In the genomic region with DNA sequence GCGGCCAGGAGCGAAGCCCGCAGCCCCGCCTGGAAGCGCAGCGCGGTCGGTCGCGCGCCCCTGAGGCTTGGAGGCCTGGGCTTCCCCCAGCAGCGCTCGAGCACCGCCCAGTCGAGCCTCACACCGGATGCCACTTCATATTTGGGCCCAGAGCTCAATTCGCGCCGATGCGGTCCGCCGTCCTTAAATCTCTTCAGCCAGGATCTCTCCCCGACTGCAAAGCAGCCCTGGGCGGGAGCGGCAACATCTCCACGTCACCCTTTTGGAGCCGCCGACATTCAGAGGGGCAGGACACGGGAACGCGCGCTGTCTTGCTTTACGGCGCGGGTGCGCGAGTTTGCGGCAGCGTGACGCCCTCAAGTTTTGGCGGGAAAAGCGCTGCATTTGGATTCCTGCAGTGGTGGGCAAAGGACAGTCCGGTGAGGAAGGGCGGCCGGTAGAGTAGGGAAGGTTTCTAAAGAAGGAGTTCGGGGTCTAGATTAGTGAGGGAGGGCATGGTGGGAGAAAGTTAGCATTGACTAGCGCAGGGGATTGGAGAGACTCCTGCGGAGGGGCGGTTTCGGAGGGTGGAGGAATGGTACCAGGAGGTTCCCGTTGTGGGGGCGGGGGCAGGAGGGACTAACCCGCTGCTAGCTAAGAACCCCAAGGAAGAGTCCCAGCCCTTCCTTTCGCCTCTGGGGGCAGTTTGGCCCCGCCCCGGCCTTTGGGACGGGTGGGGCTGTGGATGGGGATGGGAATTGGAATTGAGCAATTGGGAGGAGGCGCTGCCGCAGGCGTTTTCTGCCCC, we compare ENCODE assay signal across 8 cellular contexts. TPM values are rescaled to one million over a fixed set of nuclear protein-coding genes. Genes with fewer than 3 reads are reported as not detected.
A peak's percentile ranks its signal among the peaks of the same experiment; 100 is the strongest.
DNase-seq lines count a peak whose midpoint lies in the region; ATAC-seq and TF ChIP-seq lines count a peak whose summit lies in the region.

No MANE protein-coding gene starts in this region.

- no peaks in the 10 kb centered on the region for H3K27me3 Mint-ChIP-seq in WTC11 (ENCODE audit: low read depth)

- peak overlapping the region; percentile 88 to 98 (median 96) for H3K27ac ChIP-seq in spleen

- H3K36me3 Mint-ChIP-seq in WTC11 = peaks cover 32% of the 10 kb centered on the region

- H3K9me3 Mint-ChIP-seq in WTC11 = no peaks in the 10 kb centered on the region

- CTCF ChIA-PET in AG04449 (lab: Yijun Ruan, JAX) (interaction anchor here (1.1 to 1.5 kb wide), 3 partner anchors 9 to 56 kb away, joined by 3 to 8 read pairs (median 3); no protein-coding TSS in a partner anchor), WTC11 (lab: Charles Lee) (interaction anchor here (0.6 to 1.6 kb wide), 6 partner anchors 8 to 277 kb away, joined by 3 to 4 read pairs (median 3); a partner anchor contains a TSS)

- TF ChIP-seq CTCF in AG04449 (IDR thresholded peaks at IDR 0.05; ENCODE audit: insufficient read depth, low read length, missing control alignments) = no peak
- TF ChIP-seq CTCF in WTC11 (IDR thresholded peaks at IDR 0.05) = no peak
- TF ChIP-seq CTCF in cardiac fibroblast (IDR thresholded peaks at IDR 0.05; ENCODE audit: low read depth, low read length) = no peak
- peak in 1 of 11 experiments; percentile 17 for TF ChIP-seq CTCF in spleen (IDR thresholded peaks at IDR 0.05 in 8 of 11, conservative IDR thresholded peaks at IDR 0.05 in 3 of 11)

- peaks cover 13% of the 10 kb centered on the region for H3K4me1 Mint-ChIP-seq in WTC11

- no peak for TF ChIP-seq POLR2A in spleen (IDR thresholded peaks at IDR 0.05)

- H3K4me3 ChIP-seq in AG04449 (ENCODE audit: low read depth, low read length) (peak overlapping the region; percentile 73), cardiac fibroblast (replicated peaks in 1 of 2; ENCODE audit: low read depth in 2 of 2, low read length in 2 of 2) (peak overlapping the region; percentile 76 to 84), spleen (peak overlapping the region; percentile 52 to 88 (median 76))

- H3K27me3 ChIP-seq in spleen (replicated peaks in 1 of 7) = no peaks in the 10 kb centered on the region

- peaks cover 0 to 30% (median 12%) of the 10 kb centered on the region in 6 donors for H3K36me3 ChIP-seq in spleen

- ATAC-seq in GM18868 (IDR thresholded peaks at IDR 0.05; ENCODE audit: unreplicated experiment) = peak; percentile 84
- peak; percentile 88 for ATAC-seq in HG03108 (IDR thresholded peaks at IDR 0.05; ENCODE audit: unreplicated experiment)
- peak; percentile 87 for ATAC-seq in WTC11

- peak overlapping the region; percentile 97 for H3K27ac Mint-ChIP-seq in WTC11

- DNase-seq in AG04449 (ENCODE audit: low read depth, low spot score) = no peak
- DNase-seq in NCI-H2171 treated with DMSO at 0.1 percent for 48 hours (lab: John Stamatoyannopoulos, UW) = peak; percentile 80
- peak; percentile 95 for DNase-seq in WTC11 (ENCODE audit: low spot score)
- peak; percentile 92 to 95 for DNase-seq in cardiac fibroblast (ENCODE audit: low read depth in 2 of 2)
- DNase-seq in inferior parietal cortex (ENCODE audit: extremely low spot score) = peak; percentile 91
- DNase-seq in spleen = peak; percentile 95

- peaks cover 10 to 26% (median 19%) of the 10 kb centered on the region in 6 donors for H3K4me1 ChIP-seq in spleen

- WGBS in spleen, 5 donors = 0 to 1% (median 0%) methylated on average over 39 to 60 of the region's 60 CpGs

- POLR2A ChIA-PET in AG04449 (lab: Yijun Ruan, JAX) (interaction anchor here (1.3 to 1.5 kb wide), 2 partner anchors 27 to 56 kb away, joined by 4 to 6 read pairs; a partner anchor contains a TSS), WTC11 (lab: Charles Lee) (interaction anchor here (0.5 to 2.1 kb wide), 3 partner anchors 34 to 436 kb away, joined by 3 to 9 read pairs (median 3); a partner anchor contains a TSS)

- no peaks in the 10 kb centered on the region for H3K9me3 ChIP-seq in spleen

- peak overlapping the region; percentile 88 for H3K4me3 Mint-ChIP-seq in WTC11

- intact Hi-C loops in spleen (cut with DNase I; ENCODE audit: low total_unique reads) = loop anchor here (10.0 kb wide), 1 partner anchor 249 kb away; no protein-coding TSS in a partner anchor

TF ChIP-seq in WTC11, 78 proteins besides CTCF, POLR2A, EP300 and RAD21 (continues in another document):
- TF ChIP-seq RORB (CRISPR knock-in tag; IDR thresholded peaks at IDR 0.05) (no peak), ELF4 (CRISPR knock-in tag; IDR thresholded peaks at IDR 0.05; ENCODE audit: low read depth) (0 out of 2 replicates have a peak, but pooled peaks have one; percentile 47), CREB1 (CRISPR knock-in tag; IDR thresholded peaks at IDR 0.05) (peak; percentile 80), FOXP1 (CRISPR knock-in tag; IDR thresholded peaks at IDR 0.05; ENCODE audit: borderline replicate concordance) (peak; percentile 98), ZNF232 (CRISPR knock-in tag; IDR thresholded peaks at IDR 0.05) (peak; percentile 85; the same call in 1 of the 2 replicates), IRF2 (CRISPR knock-in tag; IDR thresholded peaks at IDR 0.05; ENCODE audit: borderline replicate concordance, low read depth) (peak; percentile 87)
- TF ChIP-seq, protein P1, sequence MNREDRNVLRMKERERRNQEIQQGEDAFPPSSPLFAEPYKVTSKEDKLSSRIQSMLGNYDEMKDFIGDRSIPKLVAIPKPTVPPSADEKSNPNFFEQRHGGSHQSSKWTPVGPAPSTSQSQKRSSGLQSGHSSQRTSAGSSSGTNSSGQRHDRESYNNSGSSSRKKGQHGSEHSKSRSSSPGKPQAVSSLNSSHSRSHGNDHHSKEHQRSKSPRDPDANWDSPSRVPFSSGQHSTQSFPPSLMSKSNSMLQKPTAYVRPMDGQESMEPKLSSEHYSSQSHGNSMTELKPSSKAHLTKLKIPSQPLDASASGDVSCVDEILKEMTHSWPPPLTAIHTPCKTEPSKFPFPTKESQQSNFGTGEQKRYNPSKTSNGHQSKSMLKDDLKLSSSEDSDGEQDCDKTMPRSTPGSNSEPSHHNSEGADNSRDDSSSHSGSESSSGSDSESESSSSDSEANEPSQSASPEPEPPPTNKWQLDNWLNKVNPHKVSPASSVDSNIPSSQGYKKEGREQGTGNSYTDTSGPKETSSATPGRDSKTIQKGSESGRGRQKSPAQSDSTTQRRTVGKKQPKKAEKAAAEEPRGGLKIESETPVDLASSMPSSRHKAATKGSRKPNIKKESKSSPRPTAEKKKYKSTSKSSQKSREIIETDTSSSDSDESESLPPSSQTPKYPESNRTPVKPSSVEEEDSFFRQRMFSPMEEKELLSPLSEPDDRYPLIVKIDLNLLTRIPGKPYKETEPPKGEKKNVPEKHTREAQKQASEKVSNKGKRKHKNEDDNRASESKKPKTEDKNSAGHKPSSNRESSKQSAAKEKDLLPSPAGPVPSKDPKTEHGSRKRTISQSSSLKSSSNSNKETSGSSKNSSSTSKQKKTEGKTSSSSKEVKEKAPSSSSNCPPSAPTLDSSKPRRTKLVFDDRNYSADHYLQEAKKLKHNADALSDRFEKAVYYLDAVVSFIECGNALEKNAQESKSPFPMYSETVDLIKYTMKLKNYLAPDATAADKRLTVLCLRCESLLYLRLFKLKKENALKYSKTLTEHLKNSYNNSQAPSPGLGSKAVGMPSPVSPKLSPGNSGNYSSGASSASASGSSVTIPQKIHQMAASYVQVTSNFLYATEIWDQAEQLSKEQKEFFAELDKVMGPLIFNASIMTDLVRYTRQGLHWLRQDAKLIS (CRISPR knock-in tag; IDR thresholded peaks at IDR 0.05; ENCODE audit: borderline replicate concordance) = peak; percentile 92
- TF ChIP-seq, protein P2, sequence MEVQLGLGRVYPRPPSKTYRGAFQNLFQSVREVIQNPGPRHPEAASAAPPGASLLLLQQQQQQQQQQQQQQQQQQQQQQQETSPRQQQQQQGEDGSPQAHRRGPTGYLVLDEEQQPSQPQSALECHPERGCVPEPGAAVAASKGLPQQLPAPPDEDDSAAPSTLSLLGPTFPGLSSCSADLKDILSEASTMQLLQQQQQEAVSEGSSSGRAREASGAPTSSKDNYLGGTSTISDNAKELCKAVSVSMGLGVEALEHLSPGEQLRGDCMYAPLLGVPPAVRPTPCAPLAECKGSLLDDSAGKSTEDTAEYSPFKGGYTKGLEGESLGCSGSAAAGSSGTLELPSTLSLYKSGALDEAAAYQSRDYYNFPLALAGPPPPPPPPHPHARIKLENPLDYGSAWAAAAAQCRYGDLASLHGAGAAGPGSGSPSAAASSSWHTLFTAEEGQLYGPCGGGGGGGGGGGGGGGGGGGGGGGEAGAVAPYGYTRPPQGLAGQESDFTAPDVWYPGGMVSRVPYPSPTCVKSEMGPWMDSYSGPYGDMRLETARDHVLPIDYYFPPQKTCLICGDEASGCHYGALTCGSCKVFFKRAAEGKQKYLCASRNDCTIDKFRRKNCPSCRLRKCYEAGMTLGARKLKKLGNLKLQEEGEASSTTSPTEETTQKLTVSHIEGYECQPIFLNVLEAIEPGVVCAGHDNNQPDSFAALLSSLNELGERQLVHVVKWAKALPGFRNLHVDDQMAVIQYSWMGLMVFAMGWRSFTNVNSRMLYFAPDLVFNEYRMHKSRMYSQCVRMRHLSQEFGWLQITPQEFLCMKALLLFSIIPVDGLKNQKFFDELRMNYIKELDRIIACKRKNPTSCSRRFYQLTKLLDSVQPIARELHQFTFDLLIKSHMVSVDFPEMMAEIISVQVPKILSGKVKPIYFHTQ (CRISPR knock-in tag; IDR thresholded peaks at IDR 0.05) = peak; percentile 71; the same call in 1 of the 2 replicates

RNA-seq across cellular contexts. Expression of a gene that starts 0.8 kb away (rescaled TPM):
- 99.9 to 111 TPM (median 101 TPM) in 3 replicates for total RNA-seq in WTC11 (2021)
- 10 to 100 TPM in 1 of 7 donors, 1 to 10 TPM in 6; 1.9 to 10.3 (median 6.8) TPM for total RNA-seq in spleen
- polyA plus RNA-seq in spleen = 1 to 10 TPM; 1.6 to 5.5 (median 2.9) TPM

RNA-seq across cellular contexts. Expression of a gene that starts 33.1 kb away (rescaled TPM):
- total RNA-seq in WTC11 (2021) = 139 to 146 TPM (median 144 TPM) in 3 replicates
- 100 to 1,000 TPM in 2 of 7 donors, 10 to 100 TPM in 5; 73.9 to 102 (median 87.7) TPM for total RNA-seq in spleen
- 10 to 100 TPM; 23.0 to 25.2 (median 23.0) TPM for polyA plus RNA-seq in spleen

RNA-seq across cellular contexts. Expression of a gene that starts 54.9 kb away (rescaled TPM):
- total RNA-seq in WTC11 (2021) = not detected in 3 replicates
- not detected for total RNA-seq in spleen
- polyA plus RNA-seq in spleen = under 1 TPM in 1 of 3 donors, not detected in 2; 0.09 TPM

RNA-seq across cellular contexts. Expression of a gene that starts 56.5 kb away (rescaled TPM):
- total RNA-seq in WTC11 (2021) (120 to 130 TPM (median 126 TPM) in 3 replicates), spleen (10 to 100 TPM; 31.5 to 71.3 (median 47.9) TPM)
- polyA plus RNA-seq in spleen = 10 to 100 TPM; 15.5 to 33.3 (median 19.5) TPM
